In the genomic region with DNA sequence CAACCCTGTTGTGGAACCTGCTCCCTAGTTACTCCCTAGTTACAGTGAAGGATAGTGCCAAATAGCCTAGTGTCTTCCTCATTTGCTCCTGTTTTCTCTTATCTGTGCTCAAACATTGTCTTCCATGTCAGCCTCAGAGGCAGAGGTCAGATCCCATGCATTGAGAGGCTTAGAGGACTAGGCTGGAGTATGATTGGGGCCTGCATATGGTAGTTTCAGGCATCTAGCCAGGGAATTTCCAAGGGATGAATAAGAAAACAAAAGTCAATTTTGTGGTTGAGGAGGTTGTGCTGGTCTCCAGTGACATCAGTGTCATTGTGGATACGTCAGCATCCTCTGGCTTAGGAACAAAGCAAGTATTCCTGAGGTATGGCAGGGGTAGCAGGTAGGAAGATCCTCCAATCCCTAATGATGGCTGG, we compare ENCODE assay signal across 2 cellular contexts.
TF ChIP-seq lines count a peak whose summit lies in the region.

No MANE protein-coding gene starts in this region.

TF ChIP-seq in IMR-90, 13 proteins besides CTCF, POLR2A, EP300 and RAD21:
- TF ChIP-seq MAZ (IDR thresholded peaks at IDR 0.05; ENCODE audit: borderline replicate concordance, low read depth, low read length) (no peak), FOS (IDR thresholded peaks at IDR 0.05; ENCODE audit: low read depth, low read length) (peak; percentile 22; the same call in 1 of the 2 replicates)

TF ChIP-seq in K562, 482 proteins besides CTCF, POLR2A, EP300 and RAD21 (continues in another document):
- TF ChIP-seq KDM1A (IDR thresholded peaks at IDR 0.05): peak in 1 of 2 experiments; percentile 66; a peak in 2 of 4 replicates
- TF ChIP-seq, protein P1, sequence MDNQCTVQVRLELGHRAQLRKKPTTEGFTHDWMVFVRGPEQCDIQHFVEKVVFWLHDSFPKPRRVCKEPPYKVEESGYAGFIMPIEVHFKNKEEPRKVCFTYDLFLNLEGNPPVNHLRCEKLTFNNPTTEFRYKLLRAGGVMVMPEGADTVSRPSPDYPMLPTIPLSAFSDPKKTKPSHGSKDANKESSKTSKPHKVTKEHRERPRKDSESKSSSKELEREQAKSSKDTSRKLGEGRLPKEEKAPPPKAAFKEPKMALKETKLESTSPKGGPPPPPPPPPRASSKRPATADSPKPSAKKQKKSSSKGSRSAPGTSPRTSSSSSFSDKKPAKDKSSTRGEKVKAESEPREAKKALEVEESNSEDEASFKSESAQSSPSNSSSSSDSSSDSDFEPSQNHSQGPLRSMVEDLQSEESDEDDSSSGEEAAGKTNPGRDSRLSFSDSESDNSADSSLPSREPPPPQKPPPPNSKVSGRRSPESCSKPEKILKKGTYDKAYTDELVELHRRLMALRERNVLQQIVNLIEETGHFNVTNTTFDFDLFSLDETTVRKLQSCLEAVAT (IDR thresholded peaks at IDR 0.05): peak in 1 of 2 experiments; percentile 60; a peak in 2 of 4 replicates
- no peak for TF ChIP-seq RBM25 (IDR thresholded peaks at IDR 0.05; ENCODE audit: low read depth, low read length, severe bottlenecking)
- TF ChIP-seq CBFA2T2 (conservative IDR thresholded peaks at IDR 0.05): peak; percentile 86
- no peak for TF ChIP-seq NR1H2 (CRISPR knock-in tag; IDR thresholded peaks at IDR 0.05)
- no peak for TF ChIP-seq POLR2G (IDR thresholded peaks at IDR 0.05; ENCODE audit: low read depth, low read length)
- no peak for TF ChIP-seq POLR2B (IDR thresholded peaks at IDR 0.05; ENCODE audit: low read depth, partially characterized antibody)
- TF ChIP-seq ZNF124 (CRISPR knock-in tag; IDR thresholded peaks at IDR 0.05): no peak
- TF ChIP-seq, protein P2, sequence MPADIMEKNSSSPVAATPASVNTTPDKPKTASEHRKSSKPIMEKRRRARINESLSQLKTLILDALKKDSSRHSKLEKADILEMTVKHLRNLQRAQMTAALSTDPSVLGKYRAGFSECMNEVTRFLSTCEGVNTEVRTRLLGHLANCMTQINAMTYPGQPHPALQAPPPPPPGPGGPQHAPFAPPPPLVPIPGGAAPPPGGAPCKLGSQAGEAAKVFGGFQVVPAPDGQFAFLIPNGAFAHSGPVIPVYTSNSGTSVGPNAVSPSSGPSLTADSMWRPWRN (IDR thresholded peaks at IDR 0.05; ENCODE audit: low read depth): no peak
- TF ChIP-seq, protein P3, sequence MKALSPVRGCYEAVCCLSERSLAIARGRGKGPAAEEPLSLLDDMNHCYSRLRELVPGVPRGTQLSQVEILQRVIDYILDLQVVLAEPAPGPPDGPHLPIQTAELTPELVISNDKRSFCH (CRISPR knock-in tag; IDR thresholded peaks at IDR 0.05): no peak
- TF ChIP-seq, protein P3 (tag; IDR thresholded peaks at IDR 0.05): peak; percentile 26; the same call in 1 of the 2 replicates
- TF ChIP-seq ATF7 (IDR thresholded peaks at IDR 0.05): peak; percentile 50; the same call in 1 of the 2 replicates
- TF ChIP-seq TRIM24 (IDR thresholded peaks at IDR 0.05): peak; percentile 49 to 77; a peak in 3 of 4 replicates
- TF ChIP-seq NEUROD1 (IDR thresholded peaks at IDR 0.05; ENCODE audit: borderline replicate concordance, low read depth, low read length, partially characterized antibody): no peak
- TF ChIP-seq GATA2 (CRISPR knock-in tag; IDR thresholded peaks at IDR 0.05): peak; percentile 89
- peak; percentile 76 for TF ChIP-seq SMARCA4 (IDR thresholded peaks at IDR 0.05)
- TF ChIP-seq CREB1 (IDR thresholded peaks at IDR 0.05): peak; percentile 30; the same call in 1 of the 2 replicates
- peak; percentile 53; the same call in 1 of the 2 replicates for TF ChIP-seq CREB1 (CRISPR knock-in tag; IDR thresholded peaks at IDR 0.05)
- TF ChIP-seq, protein P4, sequence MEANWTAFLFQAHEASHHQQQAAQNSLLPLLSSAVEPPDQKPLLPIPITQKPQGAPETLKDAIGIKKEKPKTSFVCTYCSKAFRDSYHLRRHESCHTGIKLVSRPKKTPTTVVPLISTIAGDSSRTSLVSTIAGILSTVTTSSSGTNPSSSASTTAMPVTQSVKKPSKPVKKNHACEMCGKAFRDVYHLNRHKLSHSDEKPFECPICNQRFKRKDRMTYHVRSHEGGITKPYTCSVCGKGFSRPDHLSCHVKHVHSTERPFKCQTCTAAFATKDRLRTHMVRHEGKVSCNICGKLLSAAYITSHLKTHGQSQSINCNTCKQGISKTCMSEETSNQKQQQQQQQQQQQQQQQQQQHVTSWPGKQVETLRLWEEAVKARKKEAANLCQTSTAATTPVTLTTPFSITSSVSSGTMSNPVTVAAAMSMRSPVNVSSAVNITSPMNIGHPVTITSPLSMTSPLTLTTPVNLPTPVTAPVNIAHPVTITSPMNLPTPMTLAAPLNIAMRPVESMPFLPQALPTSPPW (CRISPR knock-in tag; IDR thresholded peaks at IDR 0.05): no peak
- TF ChIP-seq ZFX (CRISPR knock-in tag; IDR thresholded peaks at IDR 0.05): peak; percentile 68
- no peak for TF ChIP-seq ZNF174 (CRISPR knock-in tag; IDR thresholded peaks at IDR 0.05)
- 0 out of 2 replicates have a peak, but pooled peaks have one; percentile 20 for TF ChIP-seq ZKSCAN1 (IDR thresholded peaks at IDR 0.05; ENCODE audit: low read depth, low read length)
- peak; percentile 74; the same call in 1 of the 2 replicates for TF ChIP-seq ELF4 (CRISPR knock-in tag; IDR thresholded peaks at IDR 0.05)
- peak; percentile 22; the same call in 1 of the 2 replicates for TF ChIP-seq ZNF274 (IDR thresholded peaks at IDR 0.05; ENCODE audit: borderline replicate concordance, low read depth, low read length)
- TF ChIP-seq KDM2B (CRISPR knock-in tag; IDR thresholded peaks at IDR 0.05): no peak
- TF ChIP-seq U2AF1 (optimal IDR thresholded peaks at IDR 0.05; ENCODE audit: low read depth, low read length): no peak
- TF ChIP-seq DPF2 (IDR thresholded peaks at IDR 0.05): peak; percentile 53; the same call in 1 of the 2 replicates
- peak; percentile 27 to 64; a peak in 1 of 4 replicates for TF ChIP-seq RCOR1 (IDR thresholded peaks at IDR 0.05; ENCODE audit: borderline replicate concordance in 1 of 2, low read depth in 2 of 2, low read length in 2 of 2)
- peak; percentile 40; the same call in 1 of the 2 replicates for TF ChIP-seq KLF16 (IDR thresholded peaks at IDR 0.05)
- peak; percentile 88 for TF ChIP-seq SPI1 (IDR thresholded peaks at IDR 0.05; ENCODE audit: borderline replicate concordance, low read depth, low read length)
- TF ChIP-seq ARNT (IDR thresholded peaks at IDR 0.05): 0 out of 4 replicates have a peak, but pooled peaks of 1 of the 2 experiments have one; percentile 52
- TF ChIP-seq ZNF431 (CRISPR knock-in tag; IDR thresholded peaks at IDR 0.05): no peak
- 0 out of 2 replicates have a peak, but pooled peaks have one; percentile 53 for TF ChIP-seq MTA3 (IDR thresholded peaks at IDR 0.05; ENCODE audit: borderline replicate concordance)
- no peak for TF ChIP-seq PCBP1 (IDR thresholded peaks at IDR 0.05; ENCODE audit: low read depth, low read length, poor library complexity, severe bottlenecking)
- no peak; the same call in 1 of the 2 replicates for TF ChIP-seq NR2C2 (CRISPR knock-in tag; IDR thresholded peaks at IDR 0.05)
- peak; percentile 69 for TF ChIP-seq NR2C2 (tag; IDR thresholded peaks at IDR 0.05)
- TF ChIP-seq PML (IDR thresholded peaks at IDR 0.05; ENCODE audit: low read length): peak; percentile 71; the same call in 1 of the 2 replicates
- peak; percentile 83; the same call in 1 of the 2 replicates for TF ChIP-seq ZNF589 (CRISPR knock-in tag; IDR thresholded peaks at IDR 0.05; ENCODE audit: low read depth)
- no peak for TF ChIP-seq HDAC6 (IDR thresholded peaks at IDR 0.05; ENCODE audit: low read depth, low read length)
- peak; percentile 92 for TF ChIP-seq ARID1B (IDR thresholded peaks at IDR 0.05)
- TF ChIP-seq GTF2A2 (tag; IDR thresholded peaks at IDR 0.05): no peak
- TF ChIP-seq ZKSCAN8 (CRISPR knock-in tag; IDR thresholded peaks at IDR 0.05): 0 out of 2 replicates have a peak, but pooled peaks have one; percentile 6
- peak; percentile 80 for TF ChIP-seq RFX1 (IDR thresholded peaks at IDR 0.05)
- peak; percentile 44; the same call in 1 of the 2 replicates for TF ChIP-seq CREM (IDR thresholded peaks at IDR 0.05; ENCODE audit: low read depth)
- 0 out of 2 replicates have a peak, but pooled peaks have one; percentile 26 for TF ChIP-seq SMARCC2 (IDR thresholded peaks at IDR 0.05; ENCODE audit: low read depth)
- TF ChIP-seq FOXJ3 (CRISPR knock-in tag; IDR thresholded peaks at IDR 0.05): peak; percentile 89
- TF ChIP-seq FOXJ2 (tag; IDR thresholded peaks at IDR 0.05): peak; percentile 98
- peak; percentile 96 for TF ChIP-seq TCF3 (CRISPR knock-in tag; IDR thresholded peaks at IDR 0.05)
- TF ChIP-seq ZEB2 (IDR thresholded peaks at IDR 0.05): 0 out of 2 replicates have a peak, but pooled peaks have one; percentile 17
- TF ChIP-seq HDAC2 (IDR thresholded peaks at IDR 0.05): peak; percentile 60
- peak; percentile 46; the same call in 1 of the 2 replicates for TF ChIP-seq SMARCE1 (IDR thresholded peaks at IDR 0.05)
- TF ChIP-seq TBL1XR1 (IDR thresholded peaks at IDR 0.05; ENCODE audit: low read length in 2 of 2): 0 out of 4 replicates have a peak, but pooled peaks of 1 of the 2 experiments have one; percentile 50
- TF ChIP-seq, protein P5, sequence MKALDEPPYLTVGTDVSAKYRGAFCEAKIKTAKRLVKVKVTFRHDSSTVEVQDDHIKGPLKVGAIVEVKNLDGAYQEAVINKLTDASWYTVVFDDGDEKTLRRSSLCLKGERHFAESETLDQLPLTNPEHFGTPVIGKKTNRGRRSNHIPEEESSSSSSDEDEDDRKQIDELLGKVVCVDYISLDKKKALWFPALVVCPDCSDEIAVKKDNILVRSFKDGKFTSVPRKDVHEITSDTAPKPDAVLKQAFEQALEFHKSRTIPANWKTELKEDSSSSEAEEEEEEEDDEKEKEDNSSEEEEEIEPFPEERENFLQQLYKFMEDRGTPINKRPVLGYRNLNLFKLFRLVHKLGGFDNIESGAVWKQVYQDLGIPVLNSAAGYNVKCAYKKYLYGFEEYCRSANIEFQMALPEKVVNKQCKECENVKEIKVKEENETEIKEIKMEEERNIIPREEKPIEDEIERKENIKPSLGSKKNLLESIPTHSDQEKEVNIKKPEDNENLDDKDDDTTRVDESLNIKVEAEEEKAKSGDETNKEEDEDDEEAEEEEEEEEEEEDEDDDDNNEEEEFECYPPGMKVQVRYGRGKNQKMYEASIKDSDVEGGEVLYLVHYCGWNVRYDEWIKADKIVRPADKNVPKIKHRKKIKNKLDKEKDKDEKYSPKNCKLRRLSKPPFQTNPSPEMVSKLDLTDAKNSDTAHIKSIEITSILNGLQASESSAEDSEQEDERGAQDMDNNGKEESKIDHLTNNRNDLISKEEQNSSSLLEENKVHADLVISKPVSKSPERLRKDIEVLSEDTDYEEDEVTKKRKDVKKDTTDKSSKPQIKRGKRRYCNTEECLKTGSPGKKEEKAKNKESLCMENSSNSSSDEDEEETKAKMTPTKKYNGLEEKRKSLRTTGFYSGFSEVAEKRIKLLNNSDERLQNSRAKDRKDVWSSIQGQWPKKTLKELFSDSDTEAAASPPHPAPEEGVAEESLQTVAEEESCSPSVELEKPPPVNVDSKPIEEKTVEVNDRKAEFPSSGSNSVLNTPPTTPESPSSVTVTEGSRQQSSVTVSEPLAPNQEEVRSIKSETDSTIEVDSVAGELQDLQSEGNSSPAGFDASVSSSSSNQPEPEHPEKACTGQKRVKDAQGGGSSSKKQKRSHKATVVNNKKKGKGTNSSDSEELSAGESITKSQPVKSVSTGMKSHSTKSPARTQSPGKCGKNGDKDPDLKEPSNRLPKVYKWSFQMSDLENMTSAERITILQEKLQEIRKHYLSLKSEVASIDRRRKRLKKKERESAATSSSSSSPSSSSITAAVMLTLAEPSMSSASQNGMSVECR (CRISPR knock-in tag; IDR thresholded peaks at IDR 0.05): no peak
- TF ChIP-seq LCOR (CRISPR knock-in tag; IDR thresholded peaks at IDR 0.05): 0 out of 2 replicates have a peak, but pooled peaks have one; percentile 45
- peak; percentile 85 for TF ChIP-seq EHMT2 (IDR thresholded peaks at IDR 0.05)
- TF ChIP-seq BHLHE40 (IDR thresholded peaks at IDR 0.05; ENCODE audit: low read length): 0 out of 2 replicates have a peak, but pooled peaks have one; percentile 30
- TF ChIP-seq POLR2AphosphoS5 (IDR thresholded peaks at IDR 0.05; ENCODE audit: control insufficient read depth, insufficient read depth, low read depth, low read length): peak; percentile 84
- TF ChIP-seq PHB2 (IDR thresholded peaks at IDR 0.05; ENCODE audit: low read depth): peak; percentile 26; the same call in 1 of the 2 replicates
- TF ChIP-seq POU5F1 (IDR thresholded peaks at IDR 0.05; ENCODE audit: borderline replicate concordance, low read depth, low read length, partially characterized antibody): no peak
- TF ChIP-seq ETV5 (CRISPR knock-in tag; IDR thresholded peaks at IDR 0.05; ENCODE audit: low read depth): 0 out of 2 replicates have a peak, but pooled peaks have one; percentile 49
- TF ChIP-seq TAL1 (IDR thresholded peaks at IDR 0.05): peak; percentile 87
- TF ChIP-seq, protein P6, sequence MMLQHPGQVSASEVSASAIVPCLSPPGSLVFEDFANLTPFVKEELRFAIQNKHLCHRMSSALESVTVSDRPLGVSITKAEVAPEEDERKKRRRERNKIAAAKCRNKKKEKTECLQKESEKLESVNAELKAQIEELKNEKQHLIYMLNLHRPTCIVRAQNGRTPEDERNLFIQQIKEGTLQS (IDR thresholded peaks at IDR 0.05): no peak
- TF ChIP-seq, protein P6 (CRISPR knock-in tag; conservative IDR thresholded peaks at IDR 0.05): peak; percentile 41; the same call in 1 of the 2 replicates
- TF ChIP-seq SOX6 (IDR thresholded peaks at IDR 0.05): peak; percentile 90
- TF ChIP-seq MEIS2 (IDR thresholded peaks at IDR 0.05; ENCODE audit: partially characterized antibody): peak; percentile 52
